ENCODE assay signal across 23 cellular contexts in the genomic region with DNA sequence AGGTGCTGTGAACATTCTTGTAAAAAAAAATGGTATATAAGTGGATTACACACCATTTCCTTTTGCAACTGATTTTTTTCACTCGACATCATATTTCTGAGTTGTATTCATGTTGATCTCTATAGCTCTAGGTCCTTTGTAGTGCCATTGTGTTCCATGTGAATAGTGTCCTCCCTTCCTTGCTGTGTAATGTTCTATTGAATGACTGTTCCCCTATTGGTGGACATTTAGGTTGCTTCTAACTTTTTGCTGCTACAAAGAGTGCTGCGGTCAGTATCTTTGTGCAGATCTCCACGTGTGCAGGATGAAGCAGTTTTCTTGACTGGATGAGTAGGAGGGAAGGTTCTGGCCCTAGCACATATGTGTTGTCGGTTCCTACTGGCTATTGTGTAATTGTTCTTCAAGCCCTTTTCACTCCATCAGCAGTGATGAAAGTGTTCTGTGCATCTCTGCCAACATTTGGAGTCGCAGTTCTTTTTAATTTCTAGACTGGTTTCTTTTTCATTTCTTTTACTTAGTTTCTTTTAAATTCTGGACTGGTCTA. TPM values are rescaled to one million over a fixed set of nuclear protein-coding genes. Genes with fewer than 3 reads are reported as not detected.
A peak's percentile ranks its signal among the peaks of the same experiment; 100 is the strongest.
DNase-seq lines count a peak whose midpoint lies in the region; ATAC-seq and TF ChIP-seq lines count a peak whose summit lies in the region.
"Had no signal": no experiment of that assay in that cellular context is flagged by ENCODE, and none has a peak within 500 bp of the region (broad histone marks: within the 10 kb centered on the region; RNA-seq: fewer than 3 reads in every experiment).

No MANE protein-coding gene starts in this region.

- intact Hi-C loops in dorsolateral prefrontal cortex (cut with DNase I) (no loop called here), left ventricle myocardium inferior (cut with micrococcal nuclease) (no loop called here)

- H3K9ac ChIP-seq in GM23248 = no peak overlapping the region
- H3K9ac ChIP-seq: parathyroid adenoma had no signal

- TF ChIP-seq CTCF in dorsolateral prefrontal cortex (IDR thresholded peaks at IDR 0.05 in 54 of 56, conservative IDR thresholded peaks at IDR 0.05 in 2 of 56; ENCODE audit: low read depth in 1 of 56, partially characterized antibody in 56 of 56) (no peak), left ventricle myocardium inferior (IDR thresholded peaks at IDR 0.05; ENCODE audit: borderline replicate concordance) (no peak)

- H3K4me1 ChIP-seq in GM23248 (ENCODE audit: insufficient read depth) (peaks cover 10% of the 10 kb centered on the region), left ventricle myocardium inferior (peaks cover 84% of the 10 kb centered on the region)
- H3K4me1 ChIP-seq: parathyroid adenoma had no signal

- no peaks in the 10 kb centered on the region for H3K27me3 ChIP-seq in GM23248 (replicated peaks; ENCODE audit: insufficient read depth)
- H3K27me3 ChIP-seq in dorsolateral prefrontal cortex = no peaks in the 10 kb centered on the region
- H3K27me3 ChIP-seq in left ventricle myocardium inferior (ENCODE audit: low read depth) = no peaks in the 10 kb centered on the region
- H3K27me3 ChIP-seq: esophagus muscularis mucosa, MG63, transverse colon had no signal

- H3F3A ChIP-seq in GM23248 (ENCODE audit: insufficient read depth) = peaks cover 12% of the 10 kb centered on the region; the same call in 1 of the 2 replicates

- H3K36me3 ChIP-seq in GM23248 (ENCODE audit: low read depth) (no peaks in the 10 kb centered on the region), left ventricle myocardium inferior (peaks cover 13% of the 10 kb centered on the region)
- H3K36me3 ChIP-seq: MG63, transverse colon had no signal

- H3K9me3 ChIP-seq in GM23248 (ENCODE audit: low read depth) = no peaks in the 10 kb centered on the region
- peaks cover 7% of the 10 kb centered on the region for H3K9me3 ChIP-seq in left ventricle myocardium inferior (replicated peaks)
- H3K9me3 ChIP-seq: esophagus muscularis mucosa, MG63, transverse colon had no signal

- no peak overlapping the region for H3K4me2 ChIP-seq in GM23248 (ENCODE audit: unreplicated experiment)

- 15 to 17% methylated on average over 5 of the region's 5 CpGs for WGBS in GM23248 (ENCODE audit: low coverage in 1 of 2, low lambda C conversion rate in 2 of 2, missing lambda C conversion rate in 2 of 2), 2 experiments

- no peak overlapping the region for H3K4me3 Mint-ChIP-seq in naive thymus-derived CD8-positive, alpha-beta T cell
- H3K4me3 Mint-ChIP-seq: activated CD8-positive, alpha-beta T cell treated with anti-CD3 and anti-CD28 coated beads for 36 hours; effector memory CD8-positive, alpha-beta T cell; memory B cell; naive thymus-derived CD4-positive, alpha-beta T cell; stimulated activated naive CD8-positive, alpha-beta T cell treated with anti-CD3 and anti-CD28 coated beads, Interleukin-15, Interleukin-2, amounts not matched to agents 100 ng/mL and 50 ng/mL, for 24 hours had no signal

- no peak overlapping the region for H3K27ac Mint-ChIP-seq in naive thymus-derived CD8-positive, alpha-beta T cell
- H3K27ac Mint-ChIP-seq: activated CD8-positive, alpha-beta T cell treated with anti-CD3 and anti-CD28 coated beads for 36 hours; effector memory CD8-positive, alpha-beta T cell; memory B cell; naive thymus-derived CD4-positive, alpha-beta T cell; stimulated activated naive CD8-positive, alpha-beta T cell treated with anti-CD3 and anti-CD28 coated beads, Interleukin-15, Interleukin-2, amounts not matched to agents 100 ng/mL and 50 ng/mL, for 24 hours had no signal

- no peaks in the 10 kb centered on the region for H3K4me1 Mint-ChIP-seq in naive thymus-derived CD8-positive, alpha-beta T cell
- H3K4me1 Mint-ChIP-seq: memory B cell; naive thymus-derived CD4-positive, alpha-beta T cell had no signal

- no peaks in the 10 kb centered on the region for H3K9me2 ChIP-seq in GM23248 (ENCODE audit: insufficient read depth)

- POLR2A ChIA-PET in naive thymus-derived CD8-positive, alpha-beta T cell (lab: Charles Lee) = no interaction called here

- H3K27ac ChIP-seq in GM23248 = no peak overlapping the region
- peak overlapping the region in 41 of 59 donors; percentile 8 to 87 (median 54) for H3K27ac ChIP-seq in dorsolateral prefrontal cortex
- H3K27ac ChIP-seq in left ventricle myocardium inferior (replicated peaks) = peak overlapping the region; percentile 60
- H3K27ac ChIP-seq: parathyroid adenoma, RWPE1, skin epidermis, transverse colon had no signal

- DNase-seq in GM23248 = peak; percentile 83
- DNase-seq in dorsolateral prefrontal cortex = peak in 1 of 10 donors; percentile 12
- no peak for DNase-seq in left ventricle myocardium inferior
- DNase-seq in skeletal muscle cell (ENCODE audit: low read depth) = peak; percentile 60
- no peak for DNase-seq in ureter (ENCODE audit: low spot score)
- no peak for DNase-seq in GDM1 (lab: John Stamatoyannopoulos, UW)
- no peak for DNase-seq in naive thymus-derived CD8-positive, alpha-beta T cell
- DNase-seq: activated CD8-positive, alpha-beta T cell treated with anti-CD3 and anti-CD28 coated beads for 36 hours; activated naive CD4-positive, alpha-beta T cell treated with Interleukin-2 at 50 U/mL for 16 hours; effector memory CD8-positive, alpha-beta T cell; MG63; naive thymus-derived CD4-positive, alpha-beta T cell; NCI-H526 treated with DMSO at 0.1 percent for 48 hours; stimulated activated CD4-positive, alpha-beta T cell treated with anti-CD3 and anti-CD28 coated beads, Interleukin-2, amount 100 ng/mL, for 48 hours; T1000; transverse colon had no signal

- H3K36me3 Mint-ChIP-seq in naive thymus-derived CD8-positive, alpha-beta T cell = no peaks in the 10 kb centered on the region
- H3K36me3 Mint-ChIP-seq: memory B cell; naive thymus-derived CD4-positive, alpha-beta T cell had no signal

- no peak overlapping the region for H2AFZ ChIP-seq in GM23248
- H2AFZ ChIP-seq: parathyroid adenoma had no signal

- H3K4me3 ChIP-seq in GM23248 (no peak overlapping the region), dorsolateral prefrontal cortex (peak overlapping the region in 1 of 59 donors; percentile 27), left ventricle myocardium inferior (no peak overlapping the region), skeletal muscle cell (ENCODE audit: low read depth, low read length) (no peak overlapping the region)
- H3K4me3 ChIP-seq: esophagus muscularis mucosa, MG63, skin epidermis, transverse colon had no signal

- no peaks in the 10 kb centered on the region for H4K20me1 ChIP-seq in GM23248 (ENCODE audit: insufficient read depth)

- no peaks in the 10 kb centered on the region for H3K79me2 ChIP-seq in GM23248 (ENCODE audit: insufficient read depth)

- no peak for ATAC-seq in GM21526 (IDR thresholded peaks at IDR 0.05; ENCODE audit: low FRiP score, unreplicated experiment)
- ATAC-seq in naive thymus-derived CD8-positive, alpha-beta T cell = no peak
- ATAC-seq: activated CD8-positive, alpha-beta T cell treated with anti-CD3 and anti-CD28 coated beads for 36 hours; effector memory CD8-positive, alpha-beta T cell; naive thymus-derived CD4-positive, alpha-beta T cell had no signal

- H3K27me3 Mint-ChIP-seq in naive thymus-derived CD8-positive, alpha-beta T cell = peaks cover 8 to 25% (median 18%) of the 10 kb centered on the region in 5 donors

- in situ Hi-C loops in GM23248 (cut with MboI) = no loop called here

- H3K9me3 Mint-ChIP-seq in naive thymus-derived CD8-positive, alpha-beta T cell = peaks cover 0 to 4% (median 0%) of the 10 kb centered on the region in 9 donors
- H3K9me3 Mint-ChIP-seq: activated CD8-positive, alpha-beta T cell treated with anti-CD3 and anti-CD28 coated beads for 36 hours; effector memory CD8-positive, alpha-beta T cell; memory B cell; stimulated activated naive CD8-positive, alpha-beta T cell treated with anti-CD3 and anti-CD28 coated beads, Interleukin-15, Interleukin-2, amounts not matched to agents 100 ng/mL and 50 ng/mL, for 24 hours had no signal

RNA-seq across cellular contexts. Expression of gene DAB2IP, which starts 20.2 kb away (rescaled TPM):
- total RNA-seq in GM23248 (2014; rRNA removed; shearing (Covaris generic)) = 9.5 and 19.7 TPM in 2 replicates
- polyA plus RNA-seq in GM23248 (2016; fragmentation: Nextera tagmentation; extraction: Ambion mirVana) = 2.1 and 2.6 TPM in 2 replicates
- 100 to 1,000 TPM in 19 of 120 experiments, 10 to 100 TPM in 101; 41.7 to 155 (median 82.0) TPM for total RNA-seq in dorsolateral prefrontal cortex
- total RNA-seq in left ventricle myocardium inferior = 50.7 TPM
- total RNA-seq in ureter = 103 TPM
- not detected for total RNA-seq in naive thymus-derived CD8-positive, alpha-beta T cell
- polyA plus RNA-seq in naive thymus-derived CD8-positive, alpha-beta T cell = not detected
- polyA plus RNA-seq: naive thymus-derived CD4-positive, alpha-beta T cell had no signal

Comparison
In these comparisons a context has a peak if more than half of its experiments do, and no peak if none do; other contexts are left out.
1. DNase-seq: peak in GM23248 (single experiment) and skeletal muscle cell (single experiment); none in left ventricle myocardium inferior (single experiment), ureter (single experiment), GDM1 (single experiment) and naive thymus-derived CD8-positive, alpha-beta T cell (0 of 10).